In the genomic region with DNA sequence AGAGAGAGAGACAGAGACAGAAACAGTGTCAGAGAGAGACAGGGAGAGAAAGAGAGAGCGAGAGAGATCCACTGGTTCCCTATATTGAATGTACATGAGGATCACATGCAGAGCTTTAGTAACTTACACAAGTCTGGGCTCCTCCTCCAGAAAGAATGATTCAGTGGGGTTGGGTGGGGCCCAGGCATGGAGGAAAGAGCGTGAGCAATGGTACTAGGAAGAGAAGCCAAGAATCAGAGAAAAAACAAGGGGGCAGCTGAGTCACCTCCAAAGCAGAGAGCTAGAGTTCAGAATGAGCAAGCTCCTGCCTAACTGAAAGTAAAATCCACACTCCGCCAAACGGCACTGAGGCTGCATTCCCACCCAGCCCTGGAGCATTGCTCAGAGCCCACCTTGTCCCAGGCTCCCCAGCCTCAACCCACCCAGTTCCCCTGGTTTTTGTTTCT, we compare ENCODE assay signal across 8 cellular contexts.
A peak's percentile ranks its signal among the peaks of the same experiment; 100 is the strongest.
DNase-seq lines count a peak whose midpoint lies in the region; ATAC-seq and TF ChIP-seq lines count a peak whose summit lies in the region.

No MANE protein-coding gene starts in this region.

- H3K9me3 Mint-ChIP-seq in dendritic cell treated with granulocyte-macrophage colony-stimulating factor and Interleukin-4, amounts not matched to agents 40 ng/mL and 50 ng/mL, for 4 days: no peaks in the 10 kb centered on the region
- H3K9me3 Mint-ChIP-seq in nephron (peaks cover 2% of the 10 kb centered on the region), endothelial cell (ENCODE audit: unreplicated experiment) (no peaks in the 10 kb centered on the region)

- no peaks in the 10 kb centered on the region for H3K27me3 Mint-ChIP-seq in dendritic cell treated with granulocyte-macrophage colony-stimulating factor and Interleukin-4, amounts not matched to agents 40 ng/mL and 50 ng/mL, for 4 days
- H3K27me3 Mint-ChIP-seq in nephron (ENCODE audit: low read depth) (peaks cover 9% of the 10 kb centered on the region), endothelial cell (ENCODE audit: unreplicated experiment) (peaks cover 3% of the 10 kb centered on the region)

- TF ChIP-seq CTCF in GM12865 (IDR thresholded peaks at IDR 0.05; ENCODE audit: insufficient read depth, low read depth, low read length, missing control alignments): no peak
- no peak for TF ChIP-seq CTCF in nephron (IDR thresholded peaks at IDR 0.05; ENCODE audit: unreplicated experiment in 3 of 3)
- no peak for TF ChIP-seq CTCF in endothelial cell (IDR thresholded peaks at IDR 0.05; ENCODE audit: unreplicated experiment)

- intact Hi-C loops in dendritic cell treated with granulocyte-macrophage colony-stimulating factor and Interleukin-4, amounts not matched to agents 40 ng/mL and 50 ng/mL, for 4 days (cut with micrococcal nuclease): no loop called here

- DNase-seq in GM12865 (ENCODE audit: low read depth) (peak; percentile 65), NCI-H226 (peak; percentile 95), NCI-H2081 (lab: John Stamatoyannopoulos, UW) (no peak), endothelial cell (ENCODE audit: low spot score) (no peak), OCI-M2 (lab: John Stamatoyannopoulos, UW; ENCODE audit: unreplicated experiment) (no peak)

- no peak overlapping the region for H3K27ac Mint-ChIP-seq in dendritic cell treated with granulocyte-macrophage colony-stimulating factor and Interleukin-4, amounts not matched to agents 40 ng/mL and 50 ng/mL, for 4 days
- H3K27ac Mint-ChIP-seq in nephron: peak overlapping the region in 2 of 3 experiments; percentile 46 to 57
- H3K27ac Mint-ChIP-seq in endothelial cell (ENCODE audit: unreplicated experiment): no peak overlapping the region

- peak overlapping the region; percentile 37 for H3K4me3 Mint-ChIP-seq in dendritic cell treated with granulocyte-macrophage colony-stimulating factor and Interleukin-4, amounts not matched to agents 40 ng/mL and 50 ng/mL, for 4 days
- H3K4me3 Mint-ChIP-seq in nephron (peak overlapping the region in 2 of 3 experiments; percentile 25 to 40), endothelial cell (ENCODE audit: unreplicated experiment) (no peak overlapping the region)

- ATAC-seq in HG02763 (IDR thresholded peaks at IDR 0.05; ENCODE audit: unreplicated experiment): no peak

- H3K4me3 ChIP-seq in GM12865 (ENCODE audit: low read depth, low read length): peak overlapping the region; percentile 52

- no peaks in the 10 kb centered on the region for H3K4me1 Mint-ChIP-seq in dendritic cell treated with granulocyte-macrophage colony-stimulating factor and Interleukin-4, amounts not matched to agents 40 ng/mL and 50 ng/mL, for 4 days (ENCODE audit: low read depth)
- peaks cover 28% of the 10 kb centered on the region for H3K4me1 Mint-ChIP-seq in nephron
- H3K4me1 Mint-ChIP-seq in endothelial cell (ENCODE audit: unreplicated experiment): no peaks in the 10 kb centered on the region

- H3K36me3 Mint-ChIP-seq in dendritic cell treated with granulocyte-macrophage colony-stimulating factor and Interleukin-4, amounts not matched to agents 40 ng/mL and 50 ng/mL, for 4 days (ENCODE audit: low read depth): no peaks in the 10 kb centered on the region
- no peaks in the 10 kb centered on the region for H3K36me3 Mint-ChIP-seq in nephron (ENCODE audit: low read depth)
- no peaks in the 10 kb centered on the region for H3K36me3 Mint-ChIP-seq in endothelial cell (ENCODE audit: low read depth, unreplicated experiment)

Comparison
In these comparisons a context has a peak if more than half of its experiments do, and no peak if none do; other contexts are left out.
1. DNase-seq: peak in GM12865 (single experiment) and NCI-H226 (single experiment); none in NCI-H2081 (0 of 2), endothelial cell (single experiment) and OCI-M2 (single experiment).
2. H3K27ac Mint-ChIP-seq: peak in nephron (2 of 3); none in dendritic cell treated with granulocyte-macrophage colony-stimulating factor and Interleukin-4, amounts not matched to agents 40 ng/mL and 50 ng/mL, for 4 days (single experiment) and endothelial cell (single experiment).